25 cellular contexts compared by ENCODE assay signal in the genomic region with DNA sequence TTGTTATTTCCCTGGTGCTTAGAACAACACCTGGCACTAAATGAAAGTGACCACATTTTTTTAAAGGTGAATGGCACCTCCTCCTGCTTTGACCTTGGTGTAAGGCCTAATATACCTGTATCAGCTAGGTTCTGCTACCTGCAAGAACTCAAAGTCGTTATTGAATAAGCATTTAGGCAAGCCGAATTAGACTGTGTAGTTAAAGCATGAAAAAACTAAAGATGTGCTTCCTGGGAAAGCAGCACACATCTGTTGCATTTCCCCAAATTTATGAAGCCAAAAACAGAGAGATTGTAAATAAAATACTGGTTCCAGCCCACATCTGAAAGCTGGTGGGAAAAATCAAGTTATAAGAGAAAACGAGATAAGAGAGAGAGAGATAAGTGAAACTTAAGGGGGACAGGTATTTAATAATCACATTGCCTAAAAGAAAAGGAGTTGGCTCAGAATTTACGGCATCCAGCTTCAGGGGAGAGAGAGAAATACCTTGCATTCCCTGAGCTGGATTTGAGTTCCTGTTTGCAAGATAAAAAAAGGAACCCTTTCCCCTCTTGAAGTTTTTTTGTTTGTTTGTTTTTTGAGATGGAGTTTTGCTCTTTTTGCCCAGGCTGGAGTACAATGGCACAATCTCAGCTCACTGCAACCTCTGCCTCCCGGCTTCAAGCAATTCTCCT. TPM values are rescaled to one million over a fixed set of nuclear protein-coding genes. Genes with fewer than 3 reads are reported as not detected.
DNase-seq lines count a peak whose midpoint lies in the region; ATAC-seq and TF ChIP-seq lines count a peak whose summit lies in the region.
"Had no signal": no experiment of that assay in that cellular context is flagged by ENCODE, and none has a peak within 500 bp of the region (broad histone marks: within the 10 kb centered on the region; RNA-seq: fewer than 3 reads in every experiment).

No MANE protein-coding gene starts in this region.

- ATAC-seq in CD4-positive, CD25-positive, alpha-beta regulatory T cell (ENCODE audit: low read depth in 2 of 2), result no peak
- ATAC-seq in body of pancreas (no peak), natural killer cell (no peak), GM19452 (IDR thresholded peaks at IDR 0.05; ENCODE audit: unreplicated experiment) (no peak)
- ATAC-seq: activated naive CD4-positive, alpha-beta T cell treated with anti-CD3 and anti-CD28 coated beads, Interleukin-2, amount 50 U/mL, for 72 hours; left colon had no signal

- DNase-seq in CD4-positive, CD25-positive, alpha-beta regulatory T cell, result no peak
- DNase-seq in body of pancreas (no peak), natural killer cell (no peak), GM23248 (no peak), BE2C (no peak)
- no peak for DNase-seq in stimulated activated CD4-positive, alpha-beta T cell treated with anti-CD3 and anti-CD28 coated beads, Interleukin-2, amount 100 ng/mL, for 48 hours
- DNase-seq: activated B cell treated with CpG ODN at 0.5 μM for 24 hours; activated CD4-positive, alpha-beta T cell treated with anti-CD3 and anti-CD28 coated beads, Interleukin-2, amount 50 U/mL, for 4 hours; cortex of kidney; esophagus squamous epithelium; foreskin melanocyte; GDM1; Karpas-422; left colon; mesenchymal stem cell; NCI-H187; NCI-H526 treated with DMSO at 0.1 percent for 48 hours; occipital lobe; SHP77 had no signal

- no peak for TF ChIP-seq POLR2A in body of pancreas (IDR thresholded peaks at IDR 0.05)

- H3K27me3 Mint-ChIP-seq in CD4-positive, CD25-positive, alpha-beta regulatory T cell, result peaks cover 4% of the 10 kb centered on the region
- H3K27me3 Mint-ChIP-seq in natural killer cell (ENCODE audit: low read depth in 2 of 2), result no peaks in the 10 kb centered on the region

- H3K27ac ChIP-seq in CD4-positive, CD25-positive, alpha-beta regulatory T cell (ENCODE audit: insufficient read depth, low read length, poor library complexity, severe bottlenecking), result no peak overlapping the region
- H3K27ac ChIP-seq in HEK293 (ENCODE audit: extremely low read depth, low read depth, low read length) (no peak overlapping the region), body of pancreas (peak overlapping the region in 3 of 4 donors; percentile 26 to 98 (median 40)), GM23248 (no peak overlapping the region)
- H3K27ac ChIP-seq: cardiac muscle cell, hepatocyte had no signal

- peak overlapping the region in 2 of 3 donors; percentile 46 to 72 for H3K27ac Mint-ChIP-seq in CD4-positive, CD25-positive, alpha-beta regulatory T cell
- H3K27ac Mint-ChIP-seq in natural killer cell, result peak overlapping the region; percentile 80 to 89

- H3K4me2 ChIP-seq in GM23248 (ENCODE audit: unreplicated experiment), result no peak overlapping the region
- H3K4me2 ChIP-seq: hepatocyte had no signal

- H3K27me3 ChIP-seq in CD4-positive, CD25-positive, alpha-beta regulatory T cell (ENCODE audit: control insufficient read depth, insufficient read depth, low read length), result no peaks in the 10 kb centered on the region
- no peaks in the 10 kb centered on the region for H3K27me3 ChIP-seq in body of pancreas
- no peaks in the 10 kb centered on the region for H3K27me3 ChIP-seq in GM23248 (replicated peaks; ENCODE audit: insufficient read depth)
- H3K27me3 ChIP-seq in BE2C, result no peaks in the 10 kb centered on the region
- H3K27me3 ChIP-seq: cardiac muscle cell, esophagus squamous epithelium, hepatocyte, tibial nerve had no signal

- H3F3A ChIP-seq in GM23248 (ENCODE audit: insufficient read depth), result peaks cover 14% of the 10 kb centered on the region

- H3K4me1 Mint-ChIP-seq in CD4-positive, CD25-positive, alpha-beta regulatory T cell, result peaks cover 6 to 40% (median 32%) of the 10 kb centered on the region in 4 donors
- peaks cover 37 to 39% of the 10 kb centered on the region in 2 donors for H3K4me1 Mint-ChIP-seq in natural killer cell

- H3K4me1 ChIP-seq in CD4-positive, CD25-positive, alpha-beta regulatory T cell (ENCODE audit: control insufficient read depth, insufficient read depth, low read length, poor library complexity, severe bottlenecking), result peaks cover 30% of the 10 kb centered on the region
- H3K4me1 ChIP-seq in HEK293 (ENCODE audit: control insufficient read depth, insufficient read depth, low read length) (peaks cover 6% of the 10 kb centered on the region; the same call in 1 of the 2 replicates), body of pancreas (peaks cover 44% of the 10 kb centered on the region), GM23248 (ENCODE audit: insufficient read depth) (peaks cover 11% of the 10 kb centered on the region; the same call in 1 of the 2 replicates), BE2C (peaks cover 2% of the 10 kb centered on the region; the same call in 1 of the 2 replicates)

- H4K20me1 ChIP-seq in GM23248 (ENCODE audit: insufficient read depth), result no peaks in the 10 kb centered on the region

- H3K4me3 ChIP-seq in CD4-positive, CD25-positive, alpha-beta regulatory T cell (ENCODE audit: low read depth, low read length), result no peak overlapping the region
- H3K4me3 ChIP-seq in HEK293 (ENCODE audit: low read depth, low read length) (no peak overlapping the region), body of pancreas (no peak overlapping the region), GM23248 (no peak overlapping the region), BE2C (ENCODE audit: low read depth, low read length) (no peak overlapping the region)
- H3K4me3 ChIP-seq: cardiac muscle cell, esophagus squamous epithelium, hepatocyte, tibial nerve had no signal

- H3K79me2 ChIP-seq in GM23248 (ENCODE audit: insufficient read depth), result peaks cover 31% of the 10 kb centered on the region

- H3K9me3 ChIP-seq in CD4-positive, CD25-positive, alpha-beta regulatory T cell (ENCODE audit: control insufficient read depth in 2 of 2, low read length in 2 of 2), result no peaks in the 10 kb centered on the region
- H3K9me3 ChIP-seq in HEK293 (ENCODE audit: control insufficient read depth, insufficient read depth, low read depth, low read length), result no peaks in the 10 kb centered on the region
- H3K9me3 ChIP-seq in body of pancreas, result no peaks in the 10 kb centered on the region
- H3K9me3 ChIP-seq in GM23248 (ENCODE audit: low read depth), result no peaks in the 10 kb centered on the region
- no peaks in the 10 kb centered on the region for H3K9me3 ChIP-seq in BE2C
- H3K9me3 ChIP-seq: esophagus squamous epithelium, tibial nerve had no signal

- in situ Hi-C loops in GM23248 (cut with MboI), result no loop called here

- no peaks in the 10 kb centered on the region for H3K9me3 Mint-ChIP-seq in CD4-positive, CD25-positive, alpha-beta regulatory T cell
- H3K9me3 Mint-ChIP-seq in natural killer cell, result no peaks in the 10 kb centered on the region
- H3K9me3 Mint-ChIP-seq: activated B cell treated with CpG ODN at 0.5 μM for 24 hours; activated naive CD4-positive, alpha-beta T cell treated with anti-CD3 and anti-CD28 coated beads, Interleukin-2, amount 50 U/mL, for 72 hours had no signal

- TF ChIP-seq CTCF in HEK293 (tag by site-specific recombination; IDR thresholded peaks at IDR 0.05) (no peak), body of pancreas (IDR thresholded peaks at IDR 0.05) (no peak), natural killer cell (IDR thresholded peaks at IDR 0.05) (no peak), BE2C (IDR thresholded peaks at IDR 0.05; ENCODE audit: low read depth, low read length) (no peak)

- no peak overlapping the region for H2AFZ ChIP-seq in GM23248
- H2AFZ ChIP-seq: hepatocyte had no signal

- WGBS in body of pancreas, 2 donors, result 32% methylated on average over 5 of the region's 5 CpGs
- WGBS in GM23248 (ENCODE audit: low coverage in 1 of 2, low lambda C conversion rate in 2 of 2, missing lambda C conversion rate in 2 of 2), 2 experiments, result 60 to 64% methylated on average over 5 of the region's 5 CpGs

- H3K36me3 Mint-ChIP-seq in CD4-positive, CD25-positive, alpha-beta regulatory T cell, result no peaks in the 10 kb centered on the region
- no peaks in the 10 kb centered on the region for H3K36me3 Mint-ChIP-seq in natural killer cell

- H3K4me3 Mint-ChIP-seq in CD4-positive, CD25-positive, alpha-beta regulatory T cell, result peak overlapping the region; percentile 76 to 98 (median 87)
- H3K4me3 Mint-ChIP-seq in natural killer cell, result no peak overlapping the region

- CTCF ChIA-PET in HEK293 (lab: Yijun Ruan, JAX), result interaction anchor here (0.6 kb wide), 1 partner anchor 86 kb away, joined by 4 read pairs; no protein-coding TSS in a partner anchor

- intact Hi-C loops in body of pancreas (cut with DNase I), result no loop called here
- intact Hi-C loops in natural killer cell (cut with micrococcal nuclease), result loop anchor here (5.0 kb wide), 3 partner anchors 38 to 152 kb away; a partner anchor contains a TSS

- H3K9me2 ChIP-seq in GM23248 (ENCODE audit: insufficient read depth), result no peaks in the 10 kb centered on the region

- H3K9ac ChIP-seq in GM23248, result no peak overlapping the region

- POLR2A ChIA-PET in HEK293 (lab: Yijun Ruan, JAX), result no interaction called here

- no peaks in the 10 kb centered on the region for H3K36me3 ChIP-seq in CD4-positive, CD25-positive, alpha-beta regulatory T cell (ENCODE audit: control insufficient read depth, insufficient read depth, low read length)
- H3K36me3 ChIP-seq in HEK293 (ENCODE audit: control insufficient read depth in 2 of 2, insufficient read depth in 1 of 2, low read length in 2 of 2) (peaks cover 0 to 5% of the 10 kb centered on the region in 2 experiments; a peak in 1 of 3 replicates), body of pancreas (replicated peaks in 1 of 2; ENCODE audit: insufficient read depth in 1 of 2, low read depth in 2 of 2) (no peaks in the 10 kb centered on the region), GM23248 (ENCODE audit: low read depth) (no peaks in the 10 kb centered on the region), BE2C (no peaks in the 10 kb centered on the region)
- H3K36me3 ChIP-seq: cardiac muscle cell, esophagus squamous epithelium, tibial nerve had no signal

TF ChIP-seq in HEK293, 187 proteins besides CTCF, POLR2A, EP300 and RAD21:
- no peak for TF ChIP-seq ZNF677 (tag by site-specific recombination; IDR thresholded peaks at IDR 0.05)
- TF ChIP-seq ZBTB20 (tag by site-specific recombination; IDR thresholded peaks at IDR 0.05), result peak; percentile 35; the same call in 1 of the 2 replicates
- peak; percentile 56; the same call in 1 of the 2 replicates for TF ChIP-seq SCRT1 (tag by site-specific recombination; IDR thresholded peaks at IDR 0.05; ENCODE audit: borderline replicate concordance)
- TF ChIP-seq SCRT2 (tag by site-specific recombination; IDR thresholded peaks at IDR 0.05), result peak; percentile 76

RNA-seq across cellular contexts. Expression of a gene that starts 1.8 kb away (rescaled TPM):
- total RNA-seq in CD4-positive, CD25-positive, alpha-beta regulatory T cell, result 52.4 TPM
- polyA plus RNA-seq in CD4-positive, CD25-positive, alpha-beta regulatory T cell, result 10 to 100 TPM; 14.9 to 19.2 (median 17.8) TPM
- total RNA-seq in body of pancreas (100 to 1,000 TPM in 1 of 2 donors, 10 to 100 TPM in 1; 77.6 to 104 TPM), natural killer cell (100 to 1,000 TPM; 102 to 118 (median 106) TPM)
- total RNA-seq in GM23248 (2014; rRNA removed; shearing (Covaris generic)), result 108 and 115 TPM in 2 replicates
- 48.1 and 48.2 TPM in 2 replicates for polyA plus RNA-seq in GM23248 (2016; fragmentation: Nextera tagmentation; extraction: Ambion mirVana)
- polyA plus RNA-seq in BE2C (2012; ENCODE audit: insufficient read depth, insufficient read length, low read depth), result 121 TPM

Comparison
In these comparisons a context has a peak if more than half of its experiments do, and no peak if none do; other contexts are left out.
1. H3K27ac ChIP-seq: peak in body of pancreas (3 of 4); none in CD4-positive, CD25-positive, alpha-beta regulatory T cell (single experiment), HEK293 (single experiment) and GM23248 (single experiment).